ENCODE assay signal across 14 cellular contexts in genomic region chr10:43155716-43156115, GRCh38. TPM values are rescaled to one million over a fixed set of nuclear protein-coding genes. Genes with fewer than 3 reads are reported as not detected.
A peak's percentile ranks its signal among the peaks of the same experiment; 100 is the strongest.
DNase-seq lines count a peak whose midpoint lies in the region; TF ChIP-seq lines count a peak whose summit lies in the region.
"Had no signal": no experiment of that assay in that cellular context is flagged by ENCODE, and none has a peak within 500 bp of the region (broad histone marks: within the 10 kb centered on the region; RNA-seq: fewer than 3 reads in every experiment).

No MANE protein-coding gene starts in this region.

- peak overlapping the region; percentile 46 for H3K27ac Mint-ChIP-seq in activated naive CD4-positive, alpha-beta T cell treated with anti-CD3 and anti-CD28 coated beads, Interleukin-2, amount 50 U/mL, for 24 hours
- H3K27ac Mint-ChIP-seq in progenitor cell of endocrine pancreas = no peak overlapping the region
- H3K27ac Mint-ChIP-seq: CD4-positive, alpha-beta T cell had no signal

- no peaks in the 10 kb centered on the region for H3K27me3 Mint-ChIP-seq in activated naive CD4-positive, alpha-beta T cell treated with anti-CD3 and anti-CD28 coated beads, Interleukin-2, amount 50 U/mL, for 24 hours
- H3K27me3 Mint-ChIP-seq in progenitor cell of endocrine pancreas = no peaks in the 10 kb centered on the region
- H3K27me3 Mint-ChIP-seq: CD4-positive, alpha-beta T cell had no signal

- no peak for DNase-seq in activated naive CD4-positive, alpha-beta T cell (lab: John Stamatoyannopoulos, UW)
- DNase-seq in kidney tubule cell (ENCODE audit: low spot score) (peak; percentile 30), renal cortical epithelial cell (ENCODE audit: low read depth) (peak; percentile 32), progenitor cell of endocrine pancreas (ENCODE audit: low spot score, unreplicated experiment) (no peak), NCI-H226 (no peak), NCI-H1930 (lab: John Stamatoyannopoulos, UW) (no peak)
- DNase-seq: 8988T; AML-193; CD4-positive, alpha-beta T cell; DMS79; GM23248; H7 had no signal

- no peaks in the 10 kb centered on the region for H3K9me3 Mint-ChIP-seq in activated naive CD4-positive, alpha-beta T cell treated with anti-CD3 and anti-CD28 coated beads, Interleukin-2, amount 50 U/mL, for 24 hours
- H3K9me3 Mint-ChIP-seq in progenitor cell of endocrine pancreas (ENCODE audit: low read depth) = no peaks in the 10 kb centered on the region
- H3K9me3 Mint-ChIP-seq: CD4-positive, alpha-beta T cell had no signal

- TF ChIP-seq EP300 in Ishikawa (IDR thresholded peaks at IDR 0.05; ENCODE audit: borderline replicate concordance) = no peak

- TF ChIP-seq CTCF in progenitor cell of endocrine pancreas (IDR thresholded peaks at IDR 0.05; ENCODE audit: unreplicated experiment) = no peak

- H3K4me3 Mint-ChIP-seq in activated naive CD4-positive, alpha-beta T cell treated with anti-CD3 and anti-CD28 coated beads, Interleukin-2, amount 50 U/mL, for 24 hours = no peak overlapping the region
- no peak overlapping the region for H3K4me3 Mint-ChIP-seq in progenitor cell of endocrine pancreas (ENCODE audit: low read depth)
- H3K4me3 Mint-ChIP-seq: CD4-positive, alpha-beta T cell had no signal

- H3K36me3 Mint-ChIP-seq in activated naive CD4-positive, alpha-beta T cell treated with anti-CD3 and anti-CD28 coated beads, Interleukin-2, amount 50 U/mL, for 24 hours = peaks cover 6% of the 10 kb centered on the region
- no peaks in the 10 kb centered on the region for H3K36me3 Mint-ChIP-seq in progenitor cell of endocrine pancreas (ENCODE audit: insufficient read depth)

- no peak for TF ChIP-seq RAD21 in Ishikawa (IDR thresholded peaks at IDR 0.05; ENCODE audit: low read depth)

- H3K4me1 Mint-ChIP-seq in activated naive CD4-positive, alpha-beta T cell treated with anti-CD3 and anti-CD28 coated beads, Interleukin-2, amount 50 U/mL, for 24 hours = peaks cover 72% of the 10 kb centered on the region
- peaks cover 7% of the 10 kb centered on the region for H3K4me1 Mint-ChIP-seq in progenitor cell of endocrine pancreas (ENCODE audit: low read depth)

TF ChIP-seq in Ishikawa, 13 proteins besides CTCF, POLR2A, EP300 and RAD21:
- TF ChIP-seq ZBTB7A (IDR thresholded peaks at IDR 0.05; ENCODE audit: low read depth) (no peak), TEAD4 (IDR thresholded peaks at IDR 0.05) (peak; percentile 46; the same call in 1 of the 2 replicates), YY1 (IDR thresholded peaks at IDR 0.05; ENCODE audit: low read depth) (no peak), TAF1 (IDR thresholded peaks at IDR 0.05; ENCODE audit: low read depth) (no peak), NFIC (IDR thresholded peaks at IDR 0.05) (no peak)

RNA-seq across cellular contexts. Expression of gene CSGALNACT2, which starts 17.5 kb away (rescaled TPM):
- total RNA-seq in renal cortical epithelial cell (10.2 and 18.1 TPM in 2 replicates), progenitor cell of endocrine pancreas (8.9 and 9.3 TPM in 2 replicates)

Comparison
In these comparisons a context has a peak if more than half of its experiments do, and no peak if none do; other contexts are left out.
1. DNase-seq: peak in kidney tubule cell (single experiment) and renal cortical epithelial cell (single experiment); none in activated naive CD4-positive, alpha-beta T cell (0 of 4), progenitor cell of endocrine pancreas (single experiment), NCI-H226 (single experiment) and NCI-H1930 (0 of 2).